In genomic region chr5:173035904-173036707, GRCh38 we compare ENCODE assay signal across 9 cellular contexts. TPM values are rescaled to one million over a fixed set of nuclear protein-coding genes. Genes with fewer than 3 reads are reported as not detected.
A peak's percentile ranks its signal among the peaks of the same experiment; 100 is the strongest.
DNase-seq lines count a peak whose midpoint lies in the region; ATAC-seq, FAIRE-seq and TF ChIP-seq lines count a peak whose summit lies in the region.
"Had no signal": no experiment of that assay in that cellular context is flagged by ENCODE, and none has a peak within 500 bp of the region (broad histone marks: within the 10 kb centered on the region; RNA-seq: fewer than 3 reads in every experiment).

No MANE protein-coding gene starts in this region.

- no peak overlapping the region for H2BK120ac ChIP-seq in mesendoderm (ENCODE audit: low read depth, low read length)

- no peak overlapping the region for H2BK15ac ChIP-seq in mesendoderm (replicated peaks; ENCODE audit: low read depth)

- H3K9me3 Mint-ChIP-seq in CD14-positive monocyte = peaks cover 0 to 14% (median 0%) of the 10 kb centered on the region in 7 donors
- H3K9me3 Mint-ChIP-seq in stimulated activated memory B cell treated with anti-CD40 and anti-IgM and Interleukin-4, amounts not matched to agents 10 μg/mL and 1 μg/mL and 100 μg/mL, for 72 hours = no peaks in the 10 kb centered on the region

- H3K4me3 ChIP-seq in body of pancreas (no peak overlapping the region), mesendoderm (ENCODE audit: low read length) (no peak overlapping the region)
- H3K4me3 ChIP-seq: adrenal gland had no signal

- no peak overlapping the region for H4K5ac ChIP-seq in mesendoderm (ENCODE audit: low read length)

- H3K4me1 ChIP-seq in body of pancreas (no peaks in the 10 kb centered on the region), mesendoderm (ENCODE audit: control insufficient read depth, low read depth, low read length) (no peaks in the 10 kb centered on the region)

- peaks cover 11 to 41% of the 10 kb centered on the region in 2 donors for H3K36me3 Mint-ChIP-seq in CD14-positive monocyte
- H3K36me3 Mint-ChIP-seq in stimulated activated memory B cell treated with anti-CD40 and anti-IgM and Interleukin-4, amounts not matched to agents 10 μg/mL and 1 μg/mL and 100 μg/mL, for 72 hours = peaks cover 18% of the 10 kb centered on the region

- peaks cover 48% of the 10 kb centered on the region for H3K4me1 Mint-ChIP-seq in CD14-positive monocyte
- peaks cover 54% of the 10 kb centered on the region for H3K4me1 Mint-ChIP-seq in stimulated activated memory B cell treated with anti-CD40 and anti-IgM and Interleukin-4, amounts not matched to agents 10 μg/mL and 1 μg/mL and 100 μg/mL, for 72 hours

- H3K27ac Mint-ChIP-seq in CD14-positive monocyte = peak overlapping the region; percentile 92 to 98 (median 96)
- peak overlapping the region; percentile 95 for H3K27ac Mint-ChIP-seq in stimulated activated memory B cell treated with anti-CD40 and anti-IgM and Interleukin-4, amounts not matched to agents 10 μg/mL and 1 μg/mL and 100 μg/mL, for 72 hours

- no peak for TF ChIP-seq CTCF in CD14-positive monocyte (IDR thresholded peaks at IDR 0.05)
- no peak for TF ChIP-seq CTCF in body of pancreas (IDR thresholded peaks at IDR 0.05)

- FAIRE-seq in GM19239 (lab: Jason Lieb, UNC) = peak; percentile 77

- H3K9me3 ChIP-seq in body of pancreas = no peaks in the 10 kb centered on the region
- H3K9me3 ChIP-seq: adrenal gland had no signal

- H3K79me1 ChIP-seq in mesendoderm (ENCODE audit: low read length) = no peaks in the 10 kb centered on the region

- H3K36me3 ChIP-seq in body of pancreas (replicated peaks in 1 of 2; ENCODE audit: insufficient read depth in 1 of 2, low read depth in 2 of 2) (peaks cover 0 to 2% of the 10 kb centered on the region in 2 donors), mesendoderm (ENCODE audit: control insufficient read depth, insufficient read depth, low read length) (peaks cover 3% of the 10 kb centered on the region)

- no peak overlapping the region for H2BK5ac ChIP-seq in mesendoderm (ENCODE audit: low read length)

- no peak overlapping the region for H3K56ac ChIP-seq in mesendoderm (ENCODE audit: low read length)

- no peak for TF ChIP-seq POLR2A in body of pancreas (IDR thresholded peaks at IDR 0.05)

- intact Hi-C loops in CD14-positive monocyte (cut with micrococcal nuclease) (loop anchor here in 1 of 2 donors (2.0 kb wide), 1 partner anchor 21 kb away; the partner anchor contains the start of gene CREBRF), body of pancreas (cut with DNase I) (no loop called here)

- H3K27me3 ChIP-seq in body of pancreas (no peaks in the 10 kb centered on the region), mesendoderm (ENCODE audit: insufficient read depth, low read length, poor library complexity) (no peaks in the 10 kb centered on the region)
- H3K27me3 ChIP-seq: adrenal gland had no signal

- H3K79me2 ChIP-seq in mesendoderm (ENCODE audit: control insufficient read depth, insufficient read depth, low read length) = no peaks in the 10 kb centered on the region

- no peak overlapping the region for H3K4ac ChIP-seq in mesendoderm (ENCODE audit: low read depth, low read length)

- no peak overlapping the region for H3K18ac ChIP-seq in mesendoderm (ENCODE audit: low read length)

- no peak overlapping the region for H3K9ac ChIP-seq in mesendoderm (ENCODE audit: low read length)

- DNase-seq in CD14-positive monocyte (ENCODE audit: low spot score) = peak; percentile 79
- peak; percentile 38 for DNase-seq in GM19239 (ENCODE audit: insufficient read length, low spot score)
- DNase-seq in body of pancreas = no peak
- no peak for DNase-seq in mesendoderm
- DNase-seq in DMS79 treated with DMSO at 0.1 percent for 48 hours (lab: John Stamatoyannopoulos, UW) = no peak
- no peak for DNase-seq in GF-D8 (lab: John Stamatoyannopoulos, UW)

- no peak overlapping the region for H3K23ac ChIP-seq in mesendoderm (ENCODE audit: low read length)

- H3K27me3 Mint-ChIP-seq in CD14-positive monocyte (ENCODE audit: low read depth in 3 of 3) = no peaks in the 10 kb centered on the region
- no peaks in the 10 kb centered on the region for H3K27me3 Mint-ChIP-seq in stimulated activated memory B cell treated with anti-CD40 and anti-IgM and Interleukin-4, amounts not matched to agents 10 μg/mL and 1 μg/mL and 100 μg/mL, for 72 hours

- no peak overlapping the region for H4K8ac ChIP-seq in mesendoderm (ENCODE audit: low read depth, low read length)

- ATAC-seq in HG03159 (IDR thresholded peaks at IDR 0.05; ENCODE audit: unreplicated experiment) (peak; percentile 47), body of pancreas (no peak)
- peak; percentile 85 for ATAC-seq in stimulated activated memory B cell treated with anti-CD40 and anti-IgM and Interleukin-4, amounts not matched to agents 10 μg/mL and 1 μg/mL and 100 μg/mL, for 72 hours

- 86 to 92% methylated on average over 24 of the region's 24 CpGs for WGBS in body of pancreas, 2 donors
- no CpG with 5 or more reads among the region's 24 CpGs for WGBS in mesendoderm (ENCODE audit: extremely low coverage, insufficient coverage, low lambda C conversion rate)

- H3K4me3 Mint-ChIP-seq in CD14-positive monocyte = peak overlapping the region; percentile 72 to 92
- peak overlapping the region; percentile 82 for H3K4me3 Mint-ChIP-seq in stimulated activated memory B cell treated with anti-CD40 and anti-IgM and Interleukin-4, amounts not matched to agents 10 μg/mL and 1 μg/mL and 100 μg/mL, for 72 hours

- H3K27ac ChIP-seq in body of pancreas = peak overlapping the region in 3 of 4 donors; percentile 11 to 46 (median 24)
- H3K27ac ChIP-seq in mesendoderm (ENCODE audit: low read depth, low read length) = no peak overlapping the region

- no peak overlapping the region for H2AK5ac ChIP-seq in mesendoderm (ENCODE audit: low read length)

- H3K4me2 ChIP-seq in mesendoderm (ENCODE audit: low read length) = no peak overlapping the region

RNA-seq across cellular contexts. Expression of gene CREBRF, which starts 20.0 kb away (rescaled TPM):
- 10 to 100 TPM; 23.1 to 27.6 TPM for polyA plus RNA-seq in CD14-positive monocyte
- total RNA-seq in body of pancreas = 10 to 100 TPM; 19.7 to 37.2 TPM
- polyA plus RNA-seq in mesendoderm (2013, experiment 1 of 2) = 1.0 TPM
- polyA plus RNA-seq in mesendoderm (2013, experiment 2 of 2) = 1.1 TPM

RNA-seq across cellular contexts. Expression of gene ATP6V0E1, which starts 52.5 kb away (rescaled TPM):
- 100 to 1,000 TPM; 698 to 760 TPM for polyA plus RNA-seq in CD14-positive monocyte
- 10 to 100 TPM; 41.2 to 68.7 TPM for total RNA-seq in body of pancreas
- 158 TPM for polyA plus RNA-seq in mesendoderm (2013, experiment 1 of 2)
- 151 TPM for polyA plus RNA-seq in mesendoderm (2013, experiment 2 of 2)

Comparison
In these comparisons a context has a peak if more than half of its experiments do, and no peak if none do; other contexts are left out.
1. DNase-seq: peak in CD14-positive monocyte (single experiment) and GM19239 (single experiment); none in body of pancreas (0 of 4), mesendoderm (single experiment), DMS79 treated with DMSO at 0.1 percent for 48 hours (single experiment) and GF-D8 (single experiment).